Comparison of ENCODE assay signal across 18 cellular contexts in genomic region chr10:83656924-83657323, GRCh38.
DNase-seq lines count a peak whose midpoint lies in the region; ATAC-seq and TF ChIP-seq lines count a peak whose summit lies in the region.
"Had no signal": no experiment of that assay in that cellular context is flagged by ENCODE, and none has a peak within 500 bp of the region (broad histone marks: within the 10 kb centered on the region; RNA-seq: fewer than 3 reads in every experiment).

No MANE protein-coding gene starts in this region.

- H2AK5ac ChIP-seq in neuronal stem cell (ENCODE audit: low read depth, low read length), result no peak overlapping the region

- H3K4me3 ChIP-seq in neuronal stem cell (ENCODE audit: low read length in 2 of 2) (no peak overlapping the region), foreskin fibroblast (ENCODE audit: low read depth in 1 of 2, low read length in 2 of 2) (no peak overlapping the region)
- H3K4me3 ChIP-seq: A549; BLaER1 treated with 17β-estradiol and CSF1 and Interleukin-3, amounts not matched to agents 10 nM and 100 nM had no signal

- H3K9me3 Mint-ChIP-seq in chondrocyte (ENCODE audit: low read depth), result peaks cover 17% of the 10 kb centered on the region
- peaks cover 5% of the 10 kb centered on the region for H3K9me3 Mint-ChIP-seq in stimulated activated effector memory CD8-positive, alpha-beta T cell treated with anti-CD3 and anti-CD28 coated beads, Interleukin-12 subunit alpha, Interleukin-12 subunit beta, amount 100 ng/mL, for 72 hours
- H3K9me3 Mint-ChIP-seq: CD8-positive, alpha-beta T cell had no signal

- H3K36me3 ChIP-seq in neuronal stem cell (replicated peaks in 1 of 2; ENCODE audit: control insufficient read depth in 2 of 2, insufficient read depth in 2 of 2, low read length in 2 of 2), result no peaks in the 10 kb centered on the region
- H3K36me3 ChIP-seq: BLaER1 treated with 17β-estradiol and CSF1 and Interleukin-3, amounts not matched to agents 10 nM and 100 nM had no signal

- H2BK15ac ChIP-seq in neuronal stem cell (ENCODE audit: low read length), result no peak overlapping the region

- no peak overlapping the region for H2BK120ac ChIP-seq in neuronal stem cell (ENCODE audit: low read depth, low read length)

- H2AFZ ChIP-seq in neuronal stem cell (ENCODE audit: low read length), result no peak overlapping the region

- no peaks in the 10 kb centered on the region for H3K27me3 Mint-ChIP-seq in chondrocyte (ENCODE audit: low read depth)
- H3K27me3 Mint-ChIP-seq: B cell; CD4-positive, alpha-beta T cell had no signal

- no peak overlapping the region for H3K23ac ChIP-seq in neuronal stem cell (ENCODE audit: low read depth, low read length, poor library complexity)

- H3K4me1 Mint-ChIP-seq in chondrocyte (ENCODE audit: low read depth), result no peaks in the 10 kb centered on the region
- H3K4me1 Mint-ChIP-seq in stimulated activated effector memory CD8-positive, alpha-beta T cell treated with anti-CD3 and anti-CD28 coated beads, Interleukin-12 subunit alpha, Interleukin-12 subunit beta, amount 100 ng/mL, for 72 hours, result no peaks in the 10 kb centered on the region
- H3K4me1 Mint-ChIP-seq: B cell had no signal

- ATAC-seq in stimulated activated effector memory CD8-positive, alpha-beta T cell treated with anti-CD3 and anti-CD28 coated beads, Interleukin-12 subunit alpha, Interleukin-12 subunit beta, amount 100 ng/mL, for 72 hours, result peak; percentile 11
- ATAC-seq: A549; CD8-positive, alpha-beta T cell had no signal

- H4K91ac ChIP-seq in neuronal stem cell (ENCODE audit: low read depth, low read length, poor library complexity), result no peak overlapping the region

- H2BK12ac ChIP-seq in neuronal stem cell (ENCODE audit: low read length), result no peak overlapping the region

- no peaks in the 10 kb centered on the region for H3K9me3 ChIP-seq in neuronal stem cell (replicated peaks in 1 of 2; ENCODE audit: control insufficient read depth in 2 of 2, insufficient read depth in 1 of 2, low read depth in 1 of 2, low read length in 2 of 2)
- H3K9me3 ChIP-seq: A549; BLaER1 treated with 17β-estradiol and CSF1 and Interleukin-3, amounts not matched to agents 10 nM and 100 nM; Caco-2 had no signal

- no peak overlapping the region for H3K4me2 ChIP-seq in neuronal stem cell (ENCODE audit: insufficient read depth, low read length, poor library complexity, severe bottlenecking)
- H3K4me2 ChIP-seq: A549; BLaER1 treated with 17β-estradiol and CSF1 and Interleukin-3, amounts not matched to agents 10 nM and 100 nM had no signal

- H2BK5ac ChIP-seq in neuronal stem cell (ENCODE audit: low read length), result peak overlapping the region; percentile 82

- peak overlapping the region; percentile 97 for H3K14ac ChIP-seq in neuronal stem cell (ENCODE audit: low read length)

- no peaks in the 10 kb centered on the region for H3K27me3 ChIP-seq in neuronal stem cell (ENCODE audit: control insufficient read depth in 3 of 3, insufficient read depth in 3 of 3, low read depth in 1 of 3, low read length in 3 of 3)
- H3K27me3 ChIP-seq: BLaER1 treated with 17β-estradiol and CSF1 and Interleukin-3, amounts not matched to agents 10 nM and 100 nM had no signal

- no peaks in the 10 kb centered on the region for H3K79me1 ChIP-seq in neuronal stem cell (ENCODE audit: low read depth, low read length)

- H3K27ac Mint-ChIP-seq in chondrocyte (ENCODE audit: unreplicated experiment), result no peak overlapping the region
- no peak overlapping the region for H3K27ac Mint-ChIP-seq in stimulated activated effector memory CD8-positive, alpha-beta T cell treated with anti-CD3 and anti-CD28 coated beads, Interleukin-12 subunit alpha, Interleukin-12 subunit beta, amount 100 ng/mL, for 72 hours
- H3K27ac Mint-ChIP-seq: B cell; CD4-positive, alpha-beta T cell; CD8-positive, alpha-beta T cell had no signal

- no peak overlapping the region for H3K4ac ChIP-seq in neuronal stem cell (ENCODE audit: low read length)

- H3K27ac ChIP-seq in neuronal stem cell (replicated peaks; ENCODE audit: low read length), result no peak overlapping the region
- H3K27ac ChIP-seq: 22Rv1; A549; BLaER1 treated with 17β-estradiol and CSF1 and Interleukin-3, amounts not matched to agents 10 nM and 100 nM; C4-2B had no signal

- H3K4me1 ChIP-seq in neuronal stem cell (ENCODE audit: control insufficient read depth in 2 of 2, insufficient read depth in 1 of 2, low read depth in 1 of 2, low read length in 2 of 2), result no peaks in the 10 kb centered on the region
- H3K4me1 ChIP-seq: A549, Caco-2 had no signal

- H3K9ac ChIP-seq in neuronal stem cell (ENCODE audit: low read depth, low read length, poor library complexity), result peak overlapping the region; percentile 21
- H3K9ac ChIP-seq: BLaER1 treated with 17β-estradiol and CSF1 and Interleukin-3, amounts not matched to agents 10 nM and 100 nM had no signal

- H4K8ac ChIP-seq in neuronal stem cell (ENCODE audit: low read depth, low read length), result peak overlapping the region; percentile 17

- H3K4me3 Mint-ChIP-seq in chondrocyte (ENCODE audit: unreplicated experiment), result no peak overlapping the region
- no peak overlapping the region for H3K4me3 Mint-ChIP-seq in stimulated activated effector memory CD8-positive, alpha-beta T cell treated with anti-CD3 and anti-CD28 coated beads, Interleukin-12 subunit alpha, Interleukin-12 subunit beta, amount 100 ng/mL, for 72 hours
- H3K4me3 Mint-ChIP-seq: B cell; CD4-positive, alpha-beta T cell; CD8-positive, alpha-beta T cell had no signal

- DNase-seq in chondrocyte (ENCODE audit: low spot score) (peak; percentile 72), neuronal stem cell (ENCODE audit: low spot score) (no peak), SIG-M5 treated with dmso at 0.1 percent for 504 hours (lab: John Stamatoyannopoulos, UW; ENCODE audit: unreplicated experiment) (no peak), foreskin fibroblast (no peak), NCI-H2227 treated with DMSO at 0.1 percent for 48 hours (lab: John Stamatoyannopoulos, UW) (no peak)
- DNase-seq in stimulated activated effector memory CD8-positive, alpha-beta T cell treated with anti-CD3 and anti-CD28 coated beads, Interleukin-12 subunit alpha, Interleukin-12 subunit beta, amount 100 ng/mL, for 72 hours (ENCODE audit: low spot score in 2 of 2), result no peak
- DNase-seq: AML-193; Caco-2; Calu3; CD8-positive, alpha-beta T cell; DMS79 treated with DMSO at 0.1 percent for 48 hours; GF-D8 had no signal

- no peak for TF ChIP-seq CTCF in chondrocyte (IDR thresholded peaks at IDR 0.05)
- no peak for TF ChIP-seq CTCF in foreskin fibroblast (IDR thresholded peaks at IDR 0.05; ENCODE audit: low read depth, low read length)

- H3K18ac ChIP-seq in neuronal stem cell (ENCODE audit: low read length), result peak overlapping the region; percentile 20

- H3K36me3 Mint-ChIP-seq in chondrocyte (ENCODE audit: low read depth), result peaks cover 3% of the 10 kb centered on the region
- H3K36me3 Mint-ChIP-seq in stimulated activated effector memory CD8-positive, alpha-beta T cell treated with anti-CD3 and anti-CD28 coated beads, Interleukin-12 subunit alpha, Interleukin-12 subunit beta, amount 100 ng/mL, for 72 hours, result no peaks in the 10 kb centered on the region
- H3K36me3 Mint-ChIP-seq: CD8-positive, alpha-beta T cell had no signal
